Comparison of ENCODE assay signal across 9 cellular contexts in the genomic region with DNA sequence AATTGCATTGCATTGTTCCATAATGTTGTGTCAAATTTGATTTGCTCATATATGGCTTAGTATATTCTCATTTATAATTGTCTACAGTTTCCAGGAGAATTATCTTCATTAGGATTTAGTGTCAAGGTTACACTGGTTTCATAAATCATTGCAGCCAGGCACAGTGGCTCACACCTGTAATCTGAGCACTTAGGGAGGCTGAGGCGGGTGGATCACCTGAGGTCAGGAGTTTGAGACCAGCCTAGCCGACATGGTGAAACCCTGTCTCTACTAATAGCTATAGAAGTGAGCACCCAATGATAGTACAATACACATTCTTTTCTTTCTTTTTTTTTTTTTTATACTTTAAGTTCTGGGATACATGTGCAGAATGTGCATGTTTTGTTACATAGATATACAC.
"Had no signal": no experiment of that assay in that cellular context is flagged by ENCODE, and none has a peak within 500 bp of the region (broad histone marks: within the 10 kb centered on the region; RNA-seq: fewer than 3 reads in every experiment).

No MANE protein-coding gene starts in this region.

- FAIRE-seq: H54 had no signal

- DNase-seq: GM23248, GOT3, H7, H9, HCEC 1CT, HFFc6 had no signal

- H3K36me3 ChIP-seq: HAP-1 had no signal

- H3K27ac ChIP-seq: GM23248 had no signal

- H3K4me3 ChIP-seq: GM23248, GM23338, HAP-1 had no signal

- H3K4me2 ChIP-seq: GM23338 had no signal

- H2AFZ ChIP-seq: GM23248, GM23338 had no signal

- H3K9ac ChIP-seq: GM23248 had no signal
